ENCODE assay signal across 20 cellular contexts in the genomic region with DNA sequence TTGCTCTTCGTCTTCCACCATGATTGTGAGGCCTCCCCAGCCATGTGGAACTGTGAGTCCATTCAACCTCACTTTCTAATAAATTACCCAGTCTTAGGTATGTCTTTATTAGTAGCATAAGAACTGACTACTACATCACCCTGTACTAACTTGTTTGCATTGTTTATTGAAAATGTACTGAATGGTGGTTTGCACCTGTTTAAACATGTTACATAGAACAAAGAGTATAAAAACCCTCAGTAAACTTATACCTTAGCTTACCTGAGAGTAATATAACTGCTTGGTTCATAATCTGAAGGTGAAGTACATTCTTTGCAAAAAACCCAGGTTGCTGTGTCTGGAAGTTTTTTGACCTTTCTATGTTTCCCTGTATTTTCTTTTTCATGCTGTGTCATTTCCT.
DNase-seq lines count a peak whose midpoint lies in the region; ATAC-seq lines count a peak whose summit lies in the region.
"Had no signal": no experiment of that assay in that cellular context is flagged by ENCODE, and none has a peak within 500 bp of the region (broad histone marks: within the 10 kb centered on the region; RNA-seq: fewer than 3 reads in every experiment).

No MANE protein-coding gene starts in this region.

- DNase-seq in NCI-H748 (lab: John Stamatoyannopoulos, UW; ENCODE audit: unreplicated experiment), result peak; percentile 74
- no peak for DNase-seq in NCI-H748 treated with DMSO at 0.1 percent for 48 hours (lab: John Stamatoyannopoulos, UW)
- DNase-seq in NCI-H69 (lab: John Stamatoyannopoulos, UW), result peak; percentile 61
- peak; percentile 43 for DNase-seq in epithelial cell of prostate (ENCODE audit: low read depth, low spot score)
- no peak for DNase-seq in stimulated activated CD4-positive, alpha-beta T cell treated with anti-CD3 and anti-CD28 coated beads, Interleukin-1b, Interleukin-23, amount 100 ng/mL, for 48 hours
- no peak for DNase-seq in HT-29 (ENCODE audit: low spot score)
- DNase-seq: Caco-2; CD8-positive, alpha-beta T cell; Kasumi-1; MV-4-11; NCI-H1694 treated with DMSO at 0.1 percent for 48 hours; NCI-H2171 treated with DMSO at 0.1 percent for 48 hours; NCI-H345; NCI-H524 treated with DMSO at 0.1 percent for 48 hours; PC-3; SK-N-SH; T-helper 2 cell had no signal

- ATAC-seq in HG03565 (IDR thresholded peaks at IDR 0.05; ENCODE audit: unreplicated experiment), result no peak
- ATAC-seq: CD8-positive, alpha-beta T cell; K562; PC-3 had no signal

- no peak overlapping the region for H3K27ac ChIP-seq in epithelial cell of prostate
- H3K27ac ChIP-seq: C4-2B had no signal

Comparison
In these comparisons a context has a peak if more than half of its experiments do, and no peak if none do; other contexts are left out.
1. DNase-seq: peak in NCI-H748 (single experiment), NCI-H69 (single experiment) and epithelial cell of prostate (single experiment); none in NCI-H748 treated with DMSO at 0.1 percent for 48 hours (single experiment), stimulated activated CD4-positive, alpha-beta T cell treated with anti-CD3 and anti-CD28 coated beads, Interleukin-1b, Interleukin-23, amount 100 ng/mL, for 48 hours (single experiment) and HT-29 (single experiment).